38 cellular contexts compared by ENCODE assay signal in genomic region chr12:125657681-125658080, GRCh38.
"Had no signal": no experiment of that assay in that cellular context is flagged by ENCODE, and none has a peak within 500 bp of the region (broad histone marks: within the 10 kb centered on the region; RNA-seq: fewer than 3 reads in every experiment).

No MANE protein-coding gene starts in this region.

- H3K27me3 ChIP-seq: adrenal gland, ascending aorta, body of pancreas, brain microvascular endothelial cell, breast epithelium, cardiac muscle cell had no signal

- ATAC-seq: activated naive CD4-positive, alpha-beta T cell treated with anti-CD3 and anti-CD28 coated beads, Interleukin-2, amount 50 U/mL, for 72 hours; activated naive CD8-positive, alpha-beta T cell treated with anti-CD3 and anti-CD28 coated beads, Interleukin-2, amount 50 U/mL, for 24 hours; activated T-cell treated with anti-CD3 and anti-CD28 coated beads, Interleukin-2, amount 50 U/mL, for 4 hours; activated T-cell treated with anti-CD3 and anti-CD28 coated beads, Interleukin-2, amount 50 U/mL, for 72 hours; activated T-helper 17 cell treated with anti-CD3 and anti-CD28 coated beads, Interleukin-2, amount 50 U/mL, for 72 hours; body of pancreas had no signal

- H3K4me1 Mint-ChIP-seq: activated naive CD4-positive, alpha-beta T cell treated with anti-CD3 and anti-CD28 coated beads, Interleukin-2, amount 10 ng/mL, durations not matched to agents 7 days and 5 days; activated naive CD4-positive, alpha-beta T cell treated with anti-CD3 and anti-CD28 coated beads, Interleukin-2, amount 50 U/mL, for 24 hours; activated naive CD8-positive, alpha-beta T cell treated with anti-CD3 and anti-CD28 coated beads for 36 hours; activated naive CD8-positive, alpha-beta T cell treated with anti-CD3 and anti-CD28 coated beads, Interleukin-2, amount 10 ng/mL, durations not matched to agents 7 days and 5 days; activated naive CD8-positive, alpha-beta T cell treated with anti-CD3 and anti-CD28 coated beads, Interleukin-2, amount 50 U/mL, for 24 hours; activated T-helper 17 cell treated with anti-CD3 and anti-CD28 coated beads, Interleukin-2, amount 50 U/mL, for 72 hours; brain; central memory CD8-positive, alpha-beta T cell had no signal

- H3K4me3 ChIP-seq: adrenal gland, ascending aorta, body of pancreas, breast epithelium, cardiac muscle cell had no signal

- H3K4me3 Mint-ChIP-seq: activated naive CD4-positive, alpha-beta T cell treated with anti-CD3 and anti-CD28 coated beads for 36 hours; activated naive CD4-positive, alpha-beta T cell treated with anti-CD3 and anti-CD28 coated beads, Interleukin-2, amount 10 ng/mL, durations not matched to agents 7 days and 5 days; activated naive CD4-positive, alpha-beta T cell treated with anti-CD3 and anti-CD28 coated beads, Interleukin-2, amount 50 U/mL, for 24 hours; activated naive CD8-positive, alpha-beta T cell; activated naive CD8-positive, alpha-beta T cell treated with anti-CD3 and anti-CD28 coated beads for 36 hours; activated naive CD8-positive, alpha-beta T cell treated with anti-CD3 and anti-CD28 coated beads, Interleukin-2, amount 10 ng/mL, durations not matched to agents 7 days and 5 days; activated naive CD8-positive, alpha-beta T cell treated with anti-CD3 and anti-CD28 coated beads, Interleukin-2, amount 50 U/mL, for 24 hours; activated T-cell treated with anti-CD3 and anti-CD28 coated beads, Interleukin-2, amount 50 U/mL, for 24 hours; activated T-cell treated with anti-CD3 and anti-CD28 coated beads, Interleukin-2, amount 50 U/mL, for 4 hours; activated T-cell treated with anti-CD3 and anti-CD28 coated beads, Interleukin-2, amount 50 U/mL, for 72 hours; activated T-helper 1 cell treated with anti-CD3 and anti-CD28 coated beads, Interleukin-12 subunit alpha, Interleukin-12 subunit beta, Interleukin-2, Interleukin-4 antibody, amounts not matched to agents 30 ng/mL and 10 ng/mL and 1 ng/mL, durations not matched to agents 14 hours and 24 hours and 36 hours; activated T-helper 17 cell treated with anti-CD3 and anti-CD28 coated beads, Interleukin-2, amount 50 U/mL, for 72 hours; brain; central memory CD8-positive, alpha-beta T cell had no signal

- H3K27me3 Mint-ChIP-seq: activated naive CD4-positive, alpha-beta T cell treated with anti-CD3 and anti-CD28 coated beads, Interleukin-2, amount 10 ng/mL, durations not matched to agents 7 days and 5 days; activated naive CD4-positive, alpha-beta T cell treated with anti-CD3 and anti-CD28 coated beads, Interleukin-2, amount 50 U/mL, for 24 hours; activated naive CD8-positive, alpha-beta T cell; activated naive CD8-positive, alpha-beta T cell treated with anti-CD3 and anti-CD28 coated beads for 36 hours; activated naive CD8-positive, alpha-beta T cell treated with anti-CD3 and anti-CD28 coated beads, Interleukin-2, amount 10 ng/mL, durations not matched to agents 7 days and 5 days; activated naive CD8-positive, alpha-beta T cell treated with anti-CD3 and anti-CD28 coated beads, Interleukin-2, amount 50 U/mL, for 24 hours; activated T-cell treated with anti-CD3 and anti-CD28 coated beads, Interleukin-2, amount 50 U/mL, for 24 hours; activated T-helper 17 cell treated with anti-CD3 and anti-CD28 coated beads, Interleukin-2, amount 50 U/mL, for 72 hours; brain; central memory CD8-positive, alpha-beta T cell had no signal

- H3K36me3 ChIP-seq: adrenal gland, ascending aorta, brain microvascular endothelial cell, breast epithelium, cardiac muscle cell had no signal

- H3K4me1 ChIP-seq: adrenal gland, ascending aorta, body of pancreas, breast epithelium had no signal

- H3K9me3 Mint-ChIP-seq: activated naive CD4-positive, alpha-beta T cell treated with anti-CD3 and anti-CD28 coated beads for 36 hours; activated naive CD4-positive, alpha-beta T cell treated with anti-CD3 and anti-CD28 coated beads, Interleukin-2, amount 10 ng/mL, durations not matched to agents 7 days and 5 days; activated naive CD4-positive, alpha-beta T cell treated with anti-CD3 and anti-CD28 coated beads, Interleukin-2, amount 50 U/mL, for 24 hours; activated naive CD8-positive, alpha-beta T cell treated with anti-CD3 and anti-CD28 coated beads for 36 hours; activated naive CD8-positive, alpha-beta T cell treated with anti-CD3 and anti-CD28 coated beads, Interleukin-2, amount 50 U/mL, for 24 hours; activated T-helper 1 cell treated with anti-CD3 and anti-CD28 coated beads, Interleukin-12 subunit alpha, Interleukin-12 subunit beta, Interleukin-2, Interleukin-4 antibody, amounts not matched to agents 30 ng/mL and 10 ng/mL and 1 ng/mL, durations not matched to agents 14 hours and 24 hours and 36 hours; activated T-helper 2 cell treated with anti-CD3 and anti-CD28 coated beads, Interferon-gamma antibody, Interleukin-2, Interleukin-4, amounts not matched to agents 10 μg/mL and 5 μg/mL and 100 μg/mL, durations not matched to agents 14 hours and 24 hours and 36 hours had no signal

- DNase-seq: activated effector memory CD4-positive, alpha-beta T cell treated with anti-CD3 and anti-CD28 coated beads, Interleukin-2, amount 50 U/mL, for 16 hours; activated effector memory CD4-positive, alpha-beta T cell treated with Interleukin-2 at 50 U/mL for 16 hours; activated gamma-delta T cell; activated gamma-delta T cell treated with Interleukin-2 at 50 U/mL for 16 hours; activated naive CD4-positive, alpha-beta T cell; activated naive CD4-positive, alpha-beta T cell treated with anti-CD3 and anti-CD28 coated beads for 36 hours; activated naive CD4-positive, alpha-beta T cell treated with anti-CD3 and anti-CD28 coated beads, Interleukin-2, amount 10 ng/mL, durations not matched to agents 7 days and 5 days; activated naive CD4-positive, alpha-beta T cell treated with anti-CD3 and anti-CD28 coated beads, Interleukin-2, amount 50 U/mL, for 16 hours; activated naive CD4-positive, alpha-beta T cell treated with Interleukin-2 at 50 U/mL for 16 hours; activated naive CD8-positive, alpha-beta T cell treated with anti-CD3 and anti-CD28 coated beads for 36 hours; activated naive CD8-positive, alpha-beta T cell treated with anti-CD3 and anti-CD28 coated beads, Interleukin-2, amount 10 ng/mL, durations not matched to agents 7 days and 5 days; activated naive CD8-positive, alpha-beta T cell treated with anti-CD3 and anti-CD28 coated beads, Interleukin-2, amount 50 U/mL, for 24 hours; activated T-cell treated with anti-CD3 and anti-CD28 coated beads, Interleukin-2, amount 50 U/mL, for 1 hour; activated T-cell treated with anti-CD3 and anti-CD28 coated beads, Interleukin-2, amount 50 U/mL, for 24 hours; activated T-cell treated with anti-CD3 and anti-CD28 coated beads, Interleukin-2, amount 50 U/mL, for 4 hours; activated T-cell treated with anti-CD3 and anti-CD28 coated beads, Interleukin-2, amount 50 U/mL, for 48 hours; activated T-cell treated with anti-CD3 and anti-CD28 coated beads, Interleukin-2, amount 50 U/mL, for 72 hours; adrenal gland; amniotic stem cell; amygdala; anterior cingulate cortex; aorta; body of pancreas; brain microvascular endothelial cell; caudate nucleus; central memory CD4-positive, alpha-beta T cell; cerebellar nuclear complex had no signal

- H3K27ac Mint-ChIP-seq: activated naive CD4-positive, alpha-beta T cell treated with anti-CD3 and anti-CD28 coated beads for 36 hours; activated naive CD4-positive, alpha-beta T cell treated with anti-CD3 and anti-CD28 coated beads, Interleukin-2, amount 10 ng/mL, durations not matched to agents 7 days and 5 days; activated naive CD4-positive, alpha-beta T cell treated with anti-CD3 and anti-CD28 coated beads, Interleukin-2, amount 50 U/mL, for 24 hours; activated naive CD4-positive, alpha-beta T cell treated with anti-CD3 and anti-CD28 coated beads, Interleukin-2, amount 50 U/mL, for 72 hours; activated naive CD8-positive, alpha-beta T cell; activated naive CD8-positive, alpha-beta T cell treated with anti-CD3 and anti-CD28 coated beads for 36 hours; activated naive CD8-positive, alpha-beta T cell treated with anti-CD3 and anti-CD28 coated beads, Interleukin-2, amount 10 ng/mL, durations not matched to agents 7 days and 5 days; activated naive CD8-positive, alpha-beta T cell treated with anti-CD3 and anti-CD28 coated beads, Interleukin-2, amount 50 U/mL, for 24 hours; activated T-cell treated with anti-CD3 and anti-CD28 coated beads, Interleukin-2, amount 50 U/mL, for 24 hours; activated T-cell treated with anti-CD3 and anti-CD28 coated beads, Interleukin-2, amount 50 U/mL, for 72 hours; activated T-helper 1 cell treated with anti-CD3 and anti-CD28 coated beads, Interleukin-12 subunit alpha, Interleukin-12 subunit beta, Interleukin-2, Interleukin-4 antibody, amounts not matched to agents 30 ng/mL and 10 ng/mL and 1 ng/mL, durations not matched to agents 14 hours and 24 hours and 36 hours; activated T-helper 17 cell treated with anti-CD3 and anti-CD28 coated beads, Interleukin-2, amount 50 U/mL, for 72 hours; activated T-helper 2 cell treated with anti-CD3 and anti-CD28 coated beads, Interferon-gamma antibody, Interleukin-2, Interleukin-4, amounts not matched to agents 10 μg/mL and 5 μg/mL and 100 μg/mL, durations not matched to agents 14 hours and 24 hours and 36 hours; brain had no signal

- H3K36me3 Mint-ChIP-seq: activated naive CD4-positive, alpha-beta T cell treated with anti-CD3 and anti-CD28 coated beads, Interleukin-2, amount 10 ng/mL, durations not matched to agents 7 days and 5 days; activated naive CD4-positive, alpha-beta T cell treated with anti-CD3 and anti-CD28 coated beads, Interleukin-2, amount 50 U/mL, for 24 hours; activated naive CD4-positive, alpha-beta T cell treated with anti-CD3 and anti-CD28 coated beads, Interleukin-2, amount 50 U/mL, for 72 hours; activated naive CD8-positive, alpha-beta T cell; activated naive CD8-positive, alpha-beta T cell treated with anti-CD3 and anti-CD28 coated beads for 36 hours; activated naive CD8-positive, alpha-beta T cell treated with anti-CD3 and anti-CD28 coated beads, Interleukin-2, amount 10 ng/mL, durations not matched to agents 7 days and 5 days had no signal

- H3K9me3 ChIP-seq: adrenal gland, ascending aorta, body of pancreas, breast epithelium had no signal

- H3K27ac ChIP-seq: adrenal gland, ascending aorta, body of pancreas, brain microvascular endothelial cell, breast epithelium, cardiac muscle cell had no signal
